8 cellular contexts compared by ENCODE assay signal in the genomic region with DNA sequence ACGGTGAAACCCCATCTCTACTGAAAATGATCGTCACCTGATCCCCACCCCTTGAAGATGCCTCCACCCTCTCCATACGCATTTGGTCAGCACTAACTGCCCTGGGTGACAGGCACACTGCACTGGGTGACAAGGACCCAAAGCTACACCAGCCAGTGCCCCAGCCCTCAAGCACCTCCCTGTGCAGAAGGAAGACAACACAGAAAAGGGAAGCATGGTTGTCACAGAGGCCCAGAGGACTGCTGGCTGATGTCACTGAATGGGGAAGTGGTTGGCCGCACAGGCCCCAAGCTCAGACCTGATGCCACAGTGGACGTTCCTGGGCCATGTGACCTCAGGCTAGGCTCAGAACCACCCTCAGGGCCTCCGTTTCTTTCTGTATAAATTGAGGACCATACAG. TPM values are rescaled to one million over a fixed set of nuclear protein-coding genes. Genes with fewer than 3 reads are reported as not detected.
DNase-seq lines count a peak whose midpoint lies in the region; ATAC-seq and TF ChIP-seq lines count a peak whose summit lies in the region.

No MANE protein-coding gene starts in this region.

- TF ChIP-seq CTCF in brain (conservative IDR thresholded peaks at IDR 0.05) (no peak), omental fat pad (IDR thresholded peaks at IDR 0.05) (no peak), WERI-Rb-1 (IDR thresholded peaks at IDR 0.05; ENCODE audit: low read depth, low read length) (no peak)

- peak; percentile 18 for TF ChIP-seq POLR2A in GM10847 (IDR thresholded peaks at IDR 0.05; ENCODE audit: extremely low read depth, insufficient read length)

- H3K27me3 ChIP-seq in WERI-Rb-1 (ENCODE audit: insufficient read depth, low read depth, severe bottlenecking): no peaks in the 10 kb centered on the region

- no peak overlapping the region for H3K27ac ChIP-seq in WERI-Rb-1

- H3K4me3 ChIP-seq in WERI-Rb-1 (ENCODE audit: low read depth, low read length): no peak overlapping the region

- peak; percentile 62 for ATAC-seq in GM21447 (IDR thresholded peaks at IDR 0.05; ENCODE audit: unreplicated experiment)
- ATAC-seq in omental fat pad (ENCODE audit: low FRiP score): peak; percentile 28

- H3K36me3 Mint-ChIP-seq in brain: peaks cover 31% of the 10 kb centered on the region

- H3K9me3 ChIP-seq in WERI-Rb-1 (ENCODE audit: severe bottlenecking): no peaks in the 10 kb centered on the region

- DNase-seq in HK-2 (ENCODE audit: unreplicated experiment) (peak; percentile 17), omental fat pad (ENCODE audit: low spot score) (no peak), WERI-Rb-1 (no peak), NCI-H2081 (lab: John Stamatoyannopoulos, UW) (no peak)
- DNase-seq in activated naive CD4-positive, alpha-beta T cell treated with Interleukin-2 at 50 U/mL for 16 hours: no peak

- no peaks in the 10 kb centered on the region for H3K27me3 Mint-ChIP-seq in brain

- peaks cover 12% of the 10 kb centered on the region for H3K4me1 Mint-ChIP-seq in brain

- H3K9me3 Mint-ChIP-seq in brain: no peaks in the 10 kb centered on the region

- H3K36me3 ChIP-seq in WERI-Rb-1: peaks cover 24% of the 10 kb centered on the region

- H3K4me3 Mint-ChIP-seq in brain: no peak overlapping the region

- H3K27ac Mint-ChIP-seq in brain: peak overlapping the region in 3 of 5 experiments; percentile 46 to 86 (median 56)

RNA-seq across cellular contexts. Expression of a gene that starts 4.2 kb away (rescaled TPM):
- 3.8 TPM for polyA plus RNA-seq in brain (ENCODE audit: insufficient read depth, low read depth, low replicate concordance)
- 10 to 100 TPM in 2 of 4 donors, 1 to 10 TPM in 2; 8.6 to 36.9 (median 13.4) TPM for total RNA-seq in omental fat pad

RNA-seq across cellular contexts. Expression of a gene that starts 11.2 kb away (rescaled TPM):
- polyA plus RNA-seq in brain (ENCODE audit: insufficient read depth, low read depth, low replicate concordance): 6.1 TPM
- 10 to 100 TPM; 25.0 to 83.5 (median 36.9) TPM for total RNA-seq in omental fat pad

RNA-seq across cellular contexts. Expression of a gene that starts 59.4 kb away (rescaled TPM):
- polyA plus RNA-seq in brain (ENCODE audit: insufficient read depth, low read depth, low replicate concordance): 6.4 TPM
- total RNA-seq in omental fat pad: 1 to 10 TPM; 2.8 to 5.8 (median 3.6) TPM
